9 cellular contexts compared by ENCODE assay signal in genomic region chr3:10322355-10322715, GRCh38. TPM values are rescaled to one million over a fixed set of nuclear protein-coding genes. Genes with fewer than 3 reads are reported as not detected.
A peak's percentile ranks its signal among the peaks of the same experiment; 100 is the strongest.
DNase-seq lines count a peak whose midpoint lies in the region; ATAC-seq, FAIRE-seq and TF ChIP-seq lines count a peak whose summit lies in the region.
"Had no signal": no experiment of that assay in that cellular context is flagged by ENCODE, and none has a peak within 500 bp of the region (broad histone marks: within the 10 kb centered on the region; RNA-seq: fewer than 3 reads in every experiment).

No MANE protein-coding gene starts in this region.

- no peak overlapping the region for H3K14ac ChIP-seq in H1 (ENCODE audit: insufficient read length)

- no peak overlapping the region for H2BK20ac ChIP-seq in H1 (ENCODE audit: low read length)

- H2BK120ac ChIP-seq in H1 (replicated peaks; ENCODE audit: low read depth, low read length) = no peak overlapping the region

- H3K4me2 ChIP-seq in H1 (ENCODE audit: insufficient read depth in 1 of 2, low read depth in 2 of 2, low read length in 2 of 2) = no peak overlapping the region

- no peak for DNase-seq in left ventricle myocardium inferior
- no peak for DNase-seq in cardiac septum (ENCODE audit: low spot score)
- peak; percentile 28 for DNase-seq in NCI-H69 (lab: John Stamatoyannopoulos, UW)
- no peak for DNase-seq in H1 (ENCODE audit: low read depth in 1 of 2, low spot score in 2 of 2)
- no peak for DNase-seq in upper lobe of right lung
- DNase-seq in ovary = no peak
- DNase-seq: activated CD8-positive, alpha-beta memory T cell treated with anti-CD3 and anti-CD28 coated beads, Interleukin-2, amount 10 ng/mL, durations not matched to agents 7 days and 5 days had no signal

- POLR2A ChIA-PET in H1 (lab: Charles Lee; ENCODE audit: partially characterized antibody) = interaction anchor here (1.2 to 2.1 kb wide), 2 partner anchors 74 to 180 kb away, joined by 3 to 6 read pairs; partner anchors contain the start of genes TATDN2 and VHL

- H3K36me3 ChIP-seq in left ventricle myocardium inferior (peaks cover 16% of the 10 kb centered on the region), H1 (ENCODE audit: control insufficient read depth in 2 of 4, insufficient read depth in 4 of 4, low read length in 3 of 4) (peaks cover 6 to 15% (median 14%) of the 10 kb centered on the region in 4 experiments), upper lobe of right lung (peaks cover 18% of the 10 kb centered on the region), ovary (no peaks in the 10 kb centered on the region)

- peaks cover 4% of the 10 kb centered on the region for H3K27me3 Mint-ChIP-seq in activated T-helper 17 cell treated with anti-CD3 and anti-CD28 coated beads, Interleukin-2, amount 50 U/mL, for 72 hours

- TF ChIP-seq CTCF in left ventricle myocardium inferior (IDR thresholded peaks at IDR 0.05; ENCODE audit: borderline replicate concordance) (peak; percentile 28), H1 (IDR thresholded peaks at IDR 0.05; ENCODE audit: control extremely low read depth in 1 of 3, insufficient read depth in 1 of 3, low read depth in 1 of 3, low read length in 3 of 3) (peak in 2 of 3 experiments; percentile 48 to 57; a peak in 3 of 4 replicates), upper lobe of right lung (IDR thresholded peaks at IDR 0.05) (peak; percentile 27), ovary (IDR thresholded peaks at IDR 0.05) (no peak)

- no peak overlapping the region for H2AFZ ChIP-seq in H1 (ENCODE audit: low read length)

- peak overlapping the region; percentile 36; the same call in 1 of the 2 replicates for H2BK15ac ChIP-seq in H1 (ENCODE audit: low read length)

- no peak overlapping the region for H3K4ac ChIP-seq in H1 (replicated peaks; ENCODE audit: insufficient read length, low read depth, low read length)

- ATAC-seq in upper lobe of right lung (no peak), GM21515 (IDR thresholded peaks at IDR 0.05; ENCODE audit: unreplicated experiment) (no peak)
- ATAC-seq in activated T-helper 17 cell treated with anti-CD3 and anti-CD28 coated beads, Interleukin-2, amount 50 U/mL, for 72 hours (replicated peaks) = no peak
- ATAC-seq: activated CD8-positive, alpha-beta memory T cell treated with anti-CD3 and anti-CD28 coated beads, Interleukin-2, amount 10 ng/mL, durations not matched to agents 7 days and 5 days had no signal

- no peak overlapping the region for H3K4me3 ChIP-seq in left ventricle myocardium inferior
- H3K4me3 ChIP-seq in H1 (ENCODE audit: extremely low read depth in 1 of 4, insufficient read depth in 2 of 4, low read depth in 3 of 4, low read length in 4 of 4) = no peak overlapping the region
- H3K4me3 ChIP-seq in upper lobe of right lung = no peak overlapping the region
- H3K4me3 ChIP-seq in ovary = no peak overlapping the region

- H3K27me3 ChIP-seq in left ventricle myocardium inferior (ENCODE audit: low read depth) = peaks cover 2% of the 10 kb centered on the region
- H3K27me3 ChIP-seq in H1 (replicated peaks in 1 of 4; ENCODE audit: control insufficient read depth in 3 of 4, extremely low read depth in 1 of 4, insufficient read depth in 3 of 4, low read length in 3 of 4) = peaks cover 0 to 4% (median 0%) of the 10 kb centered on the region in 4 experiments; a peak in 2 of 7 replicates
- H3K27me3 ChIP-seq in upper lobe of right lung = no peaks in the 10 kb centered on the region
- no peaks in the 10 kb centered on the region for H3K27me3 ChIP-seq in ovary

- CTCF ChIA-PET in H1 (lab: Charles Lee; ENCODE audit: partially characterized antibody) = interaction anchor here (0.9 to 2.6 kb wide), 17 partner anchors 8 to 563 kb away, joined by 3 to 12 read pairs (median 3); no protein-coding TSS in a partner anchor

- no peaks in the 10 kb centered on the region for H3K9me3 ChIP-seq in left ventricle myocardium inferior (replicated peaks)
- no peaks in the 10 kb centered on the region for H3K9me3 ChIP-seq in H1 (ENCODE audit: insufficient read depth in 2 of 2, low read depth in 1 of 2, low read length in 1 of 2)
- H3K9me3 ChIP-seq in upper lobe of right lung = no peaks in the 10 kb centered on the region
- H3K9me3 ChIP-seq in ovary = no peaks in the 10 kb centered on the region

- intact Hi-C loops in left ventricle myocardium inferior (cut with micrococcal nuclease) = no loop called here
- intact Hi-C loops in cardiac septum (cut with DNase I) = no loop called here
- intact Hi-C loops in upper lobe of right lung (cut with DNase I) = no loop called here
- intact Hi-C loops in ovary (cut with DNase I) = no loop called here

- no peaks in the 10 kb centered on the region for H3K9me3 Mint-ChIP-seq in activated T-helper 17 cell treated with anti-CD3 and anti-CD28 coated beads, Interleukin-2, amount 50 U/mL, for 72 hours

- TF ChIP-seq RAD21 in H1 (IDR thresholded peaks at IDR 0.05 in 1 of 2, conservative IDR thresholded peaks at IDR 0.05 in 1 of 2; ENCODE audit: low read depth in 2 of 2, low read length in 2 of 2) = peak; percentile 49 to 57

- TF ChIP-seq EP300 in H1 (IDR thresholded peaks at IDR 0.05; ENCODE audit: borderline replicate concordance in 1 of 2, low read depth in 2 of 2, low read length in 2 of 2) (no peak), ovary (IDR thresholded peaks at IDR 0.05) (no peak)

- H4K91ac ChIP-seq in H1 (replicated peaks; ENCODE audit: insufficient read length, low read length) = no peak overlapping the region

- peaks cover 3 to 4% of the 10 kb centered on the region in 2 experiments for H4K20me1 ChIP-seq in H1 (replicated peaks in 1 of 2; ENCODE audit: control insufficient read depth in 1 of 2, insufficient read depth in 2 of 2, low read length in 2 of 2)

- H3K56ac ChIP-seq in H1 (replicated peaks; ENCODE audit: insufficient read length, low read depth, low read length) = no peak overlapping the region

- H3K36me3 Mint-ChIP-seq in activated T-helper 17 cell treated with anti-CD3 and anti-CD28 coated beads, Interleukin-2, amount 50 U/mL, for 72 hours (ENCODE audit: low read depth) = peaks cover 20% of the 10 kb centered on the region
- H3K36me3 Mint-ChIP-seq: activated CD8-positive, alpha-beta memory T cell treated with anti-CD3 and anti-CD28 coated beads, Interleukin-2, amount 10 ng/mL, durations not matched to agents 7 days and 5 days had no signal

- H3K4me1 ChIP-seq in left ventricle myocardium inferior = peaks cover 35% of the 10 kb centered on the region
- H3K4me1 ChIP-seq in H1 (replicated peaks in 1 of 4; ENCODE audit: control insufficient read depth in 3 of 4, insufficient read depth in 4 of 4, low read length in 3 of 4) = peaks cover 0 to 4% (median 3%) of the 10 kb centered on the region in 4 experiments; a peak in 5 of 7 replicates
- peaks cover 15% of the 10 kb centered on the region for H3K4me1 ChIP-seq in upper lobe of right lung
- H3K4me1 ChIP-seq in ovary (ENCODE audit: insufficient read depth) = no peaks in the 10 kb centered on the region

- H2BK5ac ChIP-seq in H1 (ENCODE audit: low read depth, low read length) = no peak overlapping the region

- 0 out of 2 replicates have a peak overlapping the region, but pooled peaks have one; percentile 19 for H4K8ac ChIP-seq in H1 (ENCODE audit: extremely low read depth, insufficient read depth, low read length)

- H2AK5ac ChIP-seq in H1 (ENCODE audit: low read depth, low read length) = no peak overlapping the region

- no peak overlapping the region for H4K5ac ChIP-seq in H1 (ENCODE audit: insufficient read length, low read depth, low read length)

- H3K79me2 ChIP-seq in H1 (ENCODE audit: control insufficient read depth in 1 of 2, insufficient read depth in 2 of 2, low read length in 2 of 2) = peaks cover 11 to 25% of the 10 kb centered on the region in 2 experiments

- H3K27ac ChIP-seq in left ventricle myocardium inferior (replicated peaks) (no peak overlapping the region), H1 (ENCODE audit: low read depth, low read length) (no peak overlapping the region), upper lobe of right lung (no peak overlapping the region), ovary (no peak overlapping the region)

- FAIRE-seq in H1 (lab: Jason Lieb, UNC) = peak; percentile 7

- no peak overlapping the region for H3K27ac Mint-ChIP-seq in activated T-helper 17 cell treated with anti-CD3 and anti-CD28 coated beads, Interleukin-2, amount 50 U/mL, for 72 hours

- 0 out of 2 replicates have a peak overlapping the region, but pooled peaks have one; percentile 29 for H2BK12ac ChIP-seq in H1 (ENCODE audit: low read depth, low read length)

- peaks cover 19% of the 10 kb centered on the region for H3K4me1 Mint-ChIP-seq in activated T-helper 17 cell treated with anti-CD3 and anti-CD28 coated beads, Interleukin-2, amount 50 U/mL, for 72 hours

- no peak overlapping the region for H3K23ac ChIP-seq in H1 (ENCODE audit: insufficient read length)

- TF ChIP-seq POLR2A in H1 (IDR thresholded peaks at IDR 0.05; ENCODE audit: control extremely low read depth in 1 of 2, low read depth in 2 of 2, low read length in 2 of 2) (no peak), ovary (IDR thresholded peaks at IDR 0.05) (no peak)

- peaks cover 4% of the 10 kb centered on the region; the same call in 1 of the 2 replicates for H3K79me1 ChIP-seq in H1 (ENCODE audit: low read depth, low read length)

- H3K18ac ChIP-seq in H1 (ENCODE audit: extremely low read depth, low read length) = no peak overlapping the region

- WGBS in H1 (ENCODE audit: extremely low coverage in 1 of 2, insufficient coverage in 1 of 2, insufficient read length in 1 of 2, insufficient replicate concordance in 2 of 2, low coverage in 1 of 2, low lambda C conversion rate in 2 of 2, missing lambda C conversion rate in 1 of 2), 2 experiments = 78% methylated on average over 1 of the region's 1 CpG; no CpG with 5 or more reads in 1 of the 2 experiments
- 74 to 96% (median 88%) methylated on average over 1 of the region's 1 CpG for WGBS in ovary, 3 donors

- H3K4me3 Mint-ChIP-seq in activated T-helper 17 cell treated with anti-CD3 and anti-CD28 coated beads, Interleukin-2, amount 50 U/mL, for 72 hours = no peak overlapping the region

- peaks cover 7% of the 10 kb centered on the region; the same call in 1 of the 2 replicates for H3K23me2 ChIP-seq in H1 (ENCODE audit: low read depth, low read length)

- no peak overlapping the region for H3K9ac ChIP-seq in H1 (replicated peaks in 1 of 4; ENCODE audit: extremely low read depth in 1 of 4, low read depth in 3 of 4, low read length in 3 of 4)

RNA-seq across cellular contexts. Expression of gene SEC13, which starts 1.4 kb away (rescaled TPM):
- 52.3 TPM for total RNA-seq in left ventricle myocardium inferior
- 59.2 TPM for total RNA-seq in cardiac septum
- 131 and 136 TPM in 2 replicates for total RNA-seq in H1 (2021; fragmentation: NEBNext Ultra II Directional; extraction: Animal tissue kit (Norgen Biotek cat#: 25700))
- 115 and 124 TPM in 2 replicates for polyA plus RNA-seq in H1 (2011; rRNA removed)
- 155 TPM for polyA plus RNA-seq in H1 (2011; cell fraction: cytosol; rRNA removed)
- 166 TPM for polyA plus RNA-seq in H1 (2011; cell fraction: nucleus; rRNA removed)
- polyA plus RNA-seq in H1 (2012, experiment 1 of 2) = 123 to 167 TPM (median 161 TPM) in 4 replicates
- 77.7 TPM for polyA plus RNA-seq in H1 (2012, experiment 2 of 2)
- polyA plus RNA-seq in H1 (2013, experiment 1 of 2) = 92.4 TPM
- 92.3 TPM for polyA plus RNA-seq in H1 (2013, experiment 2 of 2)
- polyA minus RNA-seq in H1 (2011; rRNA and poly(A)+ RNA removed) = 165 and 212 TPM in 2 replicates
- polyA minus RNA-seq in H1 (2011; cell fraction: cytosol; rRNA and poly(A)+ RNA removed) = 100.0 TPM
- polyA minus RNA-seq in H1 (2011; cell fraction: nucleus; rRNA and poly(A)+ RNA removed) = 119 TPM
- 81.3 TPM for total RNA-seq in upper lobe of right lung
- 10 to 100 TPM; 48.8 to 93.6 (median 74.5) TPM for total RNA-seq in ovary
- 10 to 100 TPM; 47.6 to 75.5 TPM for polyA plus RNA-seq in ovary
- 100 to 1,000 TPM in 1 of 2 donors, 10 to 100 TPM in 1; 69.5 to 104 TPM for total RNA-seq in activated T-helper 17 cell treated with anti-CD3 and anti-CD28 coated beads, Interleukin-2, amount 50 U/mL, for 72 hours

RNA-seq across cellular contexts. Expression of gene GHRL, which starts 29.6 kb away (rescaled TPM):
- 0.25 TPM for total RNA-seq in left ventricle myocardium inferior
- 0.48 TPM for total RNA-seq in cardiac septum
- 0.35 TPM in 1 of 2 replicates, not detected in the other for total RNA-seq in H1 (2021; fragmentation: NEBNext Ultra II Directional; extraction: Animal tissue kit (Norgen Biotek cat#: 25700))
- 0.06 and 0.32 TPM in 2 replicates for polyA plus RNA-seq in H1 (2011; rRNA removed)
- 0.13 TPM for polyA plus RNA-seq in H1 (2011; cell fraction: cytosol; rRNA removed)
- polyA plus RNA-seq in H1 (2011; cell fraction: nucleus; rRNA removed) = 0.57 TPM
- polyA plus RNA-seq in H1 (2012, experiment 1 of 2) = 0.23 to 0.87 TPM (median 0.50 TPM) in 3 of 4 replicates, not detected in the other
- polyA plus RNA-seq in H1 (2012, experiment 2 of 2) = not detected
- polyA plus RNA-seq in H1 (2013, experiment 1 of 2) = 0.14 TPM
- polyA plus RNA-seq in H1 (2013, experiment 2 of 2) = 0.26 TPM
- polyA minus RNA-seq in H1 (2011; rRNA and poly(A)+ RNA removed) = 0.29 and 0.57 TPM in 2 replicates
- not detected for polyA minus RNA-seq in H1 (2011; cell fraction: cytosol; rRNA and poly(A)+ RNA removed)
- 1.00 TPM for polyA minus RNA-seq in H1 (2011; cell fraction: nucleus; rRNA and poly(A)+ RNA removed)
- 2.2 TPM for total RNA-seq in upper lobe of right lung
- total RNA-seq in ovary = 1 to 10 TPM in 5 of 7 donors, under 1 TPM in 2; 0.24 to 2.4 (median 1.7) TPM
- polyA plus RNA-seq in ovary = under 1 TPM; 0.23 to 0.34 TPM
- total RNA-seq in activated T-helper 17 cell treated with anti-CD3 and anti-CD28 coated beads, Interleukin-2, amount 50 U/mL, for 72 hours = under 1 TPM; 0.34 to 0.58 TPM

Comparison
In these comparisons a context has a peak if more than half of its experiments do, and no peak if none do; other contexts are left out.
1. CTCF ChIP-seq: peak in left ventricle myocardium inferior (single experiment), H1 (2 of 3) and upper lobe of right lung (single experiment); none in ovary (0 of 3).